ENCODE assay signal across 21 cellular contexts in the genomic region with DNA sequence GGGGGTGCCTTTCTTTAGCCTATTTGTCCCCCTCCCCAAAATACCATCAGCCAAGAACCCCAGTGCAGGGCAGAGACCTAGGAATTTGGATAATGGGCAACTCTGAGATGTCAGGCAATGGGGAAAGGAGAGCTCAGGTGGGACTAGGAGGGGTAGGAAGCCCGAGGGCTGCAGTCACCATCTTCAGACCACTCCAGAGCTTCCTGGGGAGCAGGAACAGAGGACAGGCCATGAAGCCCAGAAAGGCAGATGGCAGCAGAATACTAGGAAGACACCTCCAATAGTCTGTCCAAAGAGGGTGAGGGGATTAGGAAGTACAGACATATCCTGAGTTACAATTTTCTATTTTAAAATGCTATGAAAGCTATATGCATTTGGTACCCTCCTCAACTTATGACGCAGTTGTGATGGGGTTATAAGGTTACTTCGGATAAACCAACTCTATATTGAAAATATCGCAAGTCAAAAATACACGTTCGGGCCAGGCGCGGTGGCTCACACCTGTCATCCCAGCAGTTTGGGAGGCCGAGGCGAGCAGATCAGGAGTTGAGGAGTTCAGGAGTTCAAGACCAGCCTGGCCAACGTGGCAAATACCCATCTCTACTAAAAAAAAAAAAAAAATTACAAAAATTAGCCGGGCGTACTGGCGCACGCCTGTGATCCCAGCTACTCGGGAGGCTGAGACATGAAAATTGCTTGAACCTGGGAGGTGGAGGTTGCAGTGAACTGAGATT. TPM values are rescaled to one million over a fixed set of nuclear protein-coding genes. Genes with fewer than 3 reads are reported as not detected.
DNase-seq lines count a peak whose midpoint lies in the region; TF ChIP-seq lines count a peak whose summit lies in the region.
"Had no signal": no experiment of that assay in that cellular context is flagged by ENCODE, and none has a peak within 500 bp of the region (broad histone marks: within the 10 kb centered on the region; RNA-seq: fewer than 3 reads in every experiment).

No MANE protein-coding gene starts in this region.

- H3K27ac Mint-ChIP-seq in HFFc6: peak overlapping the region; percentile 86
- H3K27ac Mint-ChIP-seq in osteocyte (ENCODE audit: unreplicated experiment): peak overlapping the region; percentile 83
- H3K27ac Mint-ChIP-seq: progenitor cell of endocrine pancreas had no signal

- no peak for TF ChIP-seq EP300 in esophagus muscularis mucosa (IDR thresholded peaks at IDR 0.05)

- TF ChIP-seq POLR2A in esophagus muscularis mucosa (IDR thresholded peaks at IDR 0.05; ENCODE audit: low read depth): no peak
- no peak for TF ChIP-seq POLR2A in thyroid gland (IDR thresholded peaks at IDR 0.05)

- H3K4me1 Mint-ChIP-seq in HFFc6 (ENCODE audit: low read depth): peaks cover 96% of the 10 kb centered on the region
- peaks cover 96% of the 10 kb centered on the region for H3K4me1 Mint-ChIP-seq in osteocyte (ENCODE audit: unreplicated experiment)
- H3K4me1 Mint-ChIP-seq: stimulated activated naive CD8-positive, alpha-beta T cell treated with anti-CD3 and anti-CD28 coated beads, Interleukin-15, amount 100 ng/mL, for 72 hours had no signal

- DNase-seq in HFFc6: no peak
- DNase-seq in esophagus muscularis mucosa (ENCODE audit: extremely low spot score): no peak
- DNase-seq in osteocyte (ENCODE audit: extremely low spot score, unreplicated experiment): no peak
- DNase-seq in thyroid gland: no peak
- DNase-seq in NOMO-1 treated with dmso at 0.1 percent for 144 hours (lab: John Stamatoyannopoulos, UW; ENCODE audit: unreplicated experiment): no peak
- no peak for DNase-seq in NK-92 (lab: John Stamatoyannopoulos, UW; ENCODE audit: unreplicated experiment)
- no peak for DNase-seq in GOT3 (lab: John Stamatoyannopoulos, UW)
- DNase-seq in SKM-1 (lab: John Stamatoyannopoulos, UW; ENCODE audit: unreplicated experiment): no peak
- DNase-seq: activated CD4-positive, CD25-positive, alpha-beta regulatory T cell treated with anti-CD3 and anti-CD28 coated beads, Interleukin-2, amount 50 U/mL, for 72 hours; dermis blood vessel endothelial cell; erythroblast; HCEC 1CT; hippocampal formation; Kasumi-1; NCI-H1436; NCI-H446; stimulated activated naive CD8-positive, alpha-beta T cell treated with anti-CD3 and anti-CD28 coated beads, Interleukin-15, amount 100 ng/mL, for 72 hours had no signal

- peaks cover 33 to 70% (median 64%) of the 10 kb centered on the region in 4 donors for H3K4me1 ChIP-seq in esophagus muscularis mucosa
- H3K4me1 ChIP-seq in thyroid gland: peaks cover 0 to 3% of the 10 kb centered on the region in 2 donors

- WGBS in esophagus muscularis mucosa: 45% methylated on average over 16 of the region's 16 CpGs
- WGBS in thyroid gland, 2 donors: 84 to 87% methylated on average over 16 of the region's 16 CpGs

- H3K4me3 Mint-ChIP-seq in HFFc6: peak overlapping the region; percentile 69
- peak overlapping the region; percentile 45 for H3K4me3 Mint-ChIP-seq in osteocyte (ENCODE audit: unreplicated experiment)
- H3K4me3 Mint-ChIP-seq: stimulated activated naive CD8-positive, alpha-beta T cell treated with anti-CD3 and anti-CD28 coated beads, Interleukin-15, amount 100 ng/mL, for 72 hours had no signal

- no peak for TF ChIP-seq CTCF in HFFc6 (IDR thresholded peaks at IDR 0.05)
- TF ChIP-seq CTCF in esophagus muscularis mucosa (IDR thresholded peaks at IDR 0.05): no peak
- TF ChIP-seq CTCF in osteocyte (IDR thresholded peaks at IDR 0.05): no peak
- TF ChIP-seq CTCF in thyroid gland (IDR thresholded peaks at IDR 0.05): no peak

- intact Hi-C loops in esophagus muscularis mucosa (cut with DNase I) (no loop called here), thyroid gland (cut with DNase I) (no loop called here)

- peak overlapping the region; percentile 62 to 77 (median 68) for H3K4me3 ChIP-seq in esophagus muscularis mucosa
- H3K4me3 ChIP-seq in thyroid gland (replicated peaks in 1 of 3): no peak overlapping the region

- no peaks in the 10 kb centered on the region; the same call in 1 of the 2 replicates for H3K27me3 Mint-ChIP-seq in HFFc6 (ENCODE audit: insufficient read depth)
- no peaks in the 10 kb centered on the region for H3K27me3 Mint-ChIP-seq in osteocyte (ENCODE audit: unreplicated experiment)
- H3K27me3 Mint-ChIP-seq: progenitor cell of endocrine pancreas; stimulated activated naive CD8-positive, alpha-beta T cell treated with anti-CD3 and anti-CD28 coated beads, Interleukin-15, amount 100 ng/mL, for 72 hours had no signal

- H3K27ac ChIP-seq in esophagus muscularis mucosa (replicated peaks in 1 of 4): peak overlapping the region; percentile 94 to 98 (median 96)
- peak overlapping the region in 2 of 3 donors; percentile 34 to 36 for H3K27ac ChIP-seq in thyroid gland

- H3K36me3 ChIP-seq in esophagus muscularis mucosa: peaks cover 0 to 99% (median 81%) of the 10 kb centered on the region in 4 donors
- no peaks in the 10 kb centered on the region for H3K36me3 ChIP-seq in thyroid gland
- H3K36me3 ChIP-seq: BE2C had no signal

- H3K36me3 Mint-ChIP-seq in HFFc6 (ENCODE audit: low read depth): peaks cover 55% of the 10 kb centered on the region
- peaks cover 28% of the 10 kb centered on the region for H3K36me3 Mint-ChIP-seq in osteocyte (ENCODE audit: unreplicated experiment)

- no peaks in the 10 kb centered on the region for H3K9me3 ChIP-seq in esophagus muscularis mucosa
- no peaks in the 10 kb centered on the region for H3K9me3 ChIP-seq in thyroid gland
- H3K9me3 ChIP-seq: BE2C had no signal

- no peaks in the 10 kb centered on the region for H3K9me3 Mint-ChIP-seq in HFFc6
- H3K9me3 Mint-ChIP-seq in osteocyte (ENCODE audit: unreplicated experiment): no peaks in the 10 kb centered on the region
- H3K9me3 Mint-ChIP-seq: stimulated activated naive CD8-positive, alpha-beta T cell treated with anti-CD3 and anti-CD28 coated beads, Interleukin-15, amount 100 ng/mL, for 72 hours had no signal

- no peaks in the 10 kb centered on the region for H3K27me3 ChIP-seq in esophagus muscularis mucosa
- H3K27me3 ChIP-seq in thyroid gland: no peaks in the 10 kb centered on the region
- H3K27me3 ChIP-seq: BE2C had no signal

RNA-seq across cellular contexts. Expression of gene IL17B, which starts 34.6 kb away (rescaled TPM):
- total RNA-seq in HFFc6 (2021; fragmentation: NEBNext Ultra II Directional; extraction: Animal tissue kit (Norgen Biotek cat#: 25700)): under 1 TPM; 0.50 to 0.85 (median 0.76) TPM
- total RNA-seq in esophagus muscularis mucosa: 10 to 100 TPM in 2 of 4 donors, 1 to 10 TPM in 2; 2.5 to 20.3 (median 8.0) TPM
- total RNA-seq in osteocyte: not detected in 2 replicates
- 1 to 10 TPM in 1 of 4 donors, not detected in 3; 1.7 TPM for total RNA-seq in thyroid gland
- total RNA-seq: dermis blood vessel endothelial cell, HT-29, kidney epithelial cell, progenitor cell of endocrine pancreas had no signal

RNA-seq across cellular contexts. Expression of gene PCYOX1L, which starts 55.8 kb away (rescaled TPM):
- total RNA-seq in HFFc6 (2021; fragmentation: NEBNext Ultra II Directional; extraction: Animal tissue kit (Norgen Biotek cat#: 25700)): 10 to 100 TPM in 5 of 6 experiments, 1 to 10 TPM in 1; 9.8 to 13.5 (median 11.0) TPM
- total RNA-seq in esophagus muscularis mucosa: 1 to 10 TPM; 4.0 to 5.8 (median 4.7) TPM
- 7.7 TPM in 2 replicates for total RNA-seq in osteocyte
- 1 to 10 TPM; 1.8 to 4.4 (median 2.4) TPM for total RNA-seq in thyroid gland

Comparison
In these comparisons a context has a peak if more than half of its experiments do, and no peak if none do; other contexts are left out.
1. H3K4me3 ChIP-seq: peak in esophagus muscularis mucosa (4 of 4); none in thyroid gland (0 of 3).